In the genomic region with DNA sequence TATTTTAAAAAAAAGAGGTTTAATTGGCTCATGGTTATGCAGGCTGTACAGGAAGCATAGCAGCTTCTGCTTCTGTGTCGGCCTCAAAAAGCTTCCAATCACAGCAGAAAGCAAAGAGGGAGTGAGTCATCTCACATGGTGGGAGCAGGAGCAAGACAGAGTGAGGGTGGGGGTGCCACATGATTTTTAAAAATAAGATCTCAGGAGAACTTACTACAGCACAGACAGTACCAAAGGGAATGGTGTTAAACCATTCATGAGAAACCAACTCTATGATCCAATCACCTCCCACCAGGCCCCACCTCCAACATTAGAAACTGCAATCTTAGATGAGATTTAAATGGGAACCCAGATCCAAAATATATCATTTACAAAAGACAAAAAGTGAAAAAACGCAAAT, we compare ENCODE assay signal across 29 cellular contexts.
"Had no signal": no experiment of that assay in that cellular context is flagged by ENCODE, and none has a peak within 500 bp of the region (broad histone marks: within the 10 kb centered on the region; RNA-seq: fewer than 3 reads in every experiment).

No MANE protein-coding gene starts in this region.

- H3K4me3 Mint-ChIP-seq: activated B cell treated with CpG ODN at 0.5 μM for 24 hours; activated CD4-positive, alpha-beta memory T cell treated with anti-CD3 and anti-CD28 coated beads, Interleukin-2, amount 10 ng/mL, durations not matched to agents 7 days and 5 days; activated naive CD4-positive, alpha-beta T cell treated with anti-CD3 and anti-CD28 coated beads, Interleukin-2, amount 50 U/mL, for 24 hours; brain; T-cell had no signal

- H3K9me3 Mint-ChIP-seq: activated naive CD4-positive, alpha-beta T cell treated with anti-CD3 and anti-CD28 coated beads, Interleukin-2, amount 50 U/mL, for 24 hours had no signal

- H3K27me3 Mint-ChIP-seq: activated B cell treated with CpG ODN at 0.5 μM for 24 hours; activated CD4-positive, alpha-beta memory T cell treated with anti-CD3 and anti-CD28 coated beads, Interleukin-2, amount 10 ng/mL, durations not matched to agents 7 days and 5 days; activated naive CD4-positive, alpha-beta T cell treated with anti-CD3 and anti-CD28 coated beads, Interleukin-2, amount 50 U/mL, for 24 hours; brain; T-cell had no signal

- H3K27ac Mint-ChIP-seq: activated B cell treated with CpG ODN at 0.5 μM for 24 hours; activated CD4-positive, alpha-beta memory T cell treated with anti-CD3 and anti-CD28 coated beads, Interleukin-2, amount 10 ng/mL, durations not matched to agents 7 days and 5 days; activated naive CD4-positive, alpha-beta T cell treated with anti-CD3 and anti-CD28 coated beads, Interleukin-2, amount 50 U/mL, for 24 hours; brain; T-cell had no signal

- DNase-seq: activated B cell treated with CpG ODN at 0.5 μM for 24 hours; activated CD4-positive, alpha-beta memory T cell treated with anti-CD3 and anti-CD28 coated beads, Interleukin-2, amount 10 ng/mL, durations not matched to agents 7 days and 5 days; activated CD4-positive, alpha-beta T cell treated with anti-CD3 and anti-CD28 coated beads, Interleukin-2, amount 50 U/mL, for 1 hour; activated T-cell treated with anti-CD3 and anti-CD28 coated beads for 4 hours; aorta; cerebellar nuclear complex; Kasumi-1; NCI-H1092; NCI-H1417 treated with DMSO at 0.1 percent for 48 hours; NCI-H1694; NCI-H2029; NCI-H2107; NCI-H2171 treated with DMSO at 0.1 percent for 48 hours; NCI-H226; NCI-H526 treated with DMSO at 0.1 percent for 48 hours; NCI-H82; NK-92 treated with Interleukin-12 subunit alpha and Interleukin-12 subunit beta, amount 100 ng/mL, for 24 hours; OCI-M1; RPMI8226; T-cell; T-helper 2 cell; T1000 had no signal

- H3K4me3 ChIP-seq: cardiac muscle cell, K562, SK-N-MC had no signal

- ATAC-seq: K562, Panc1, Right ventricle myocardium inferior, T-cell had no signal

- H3K4me1 Mint-ChIP-seq: activated CD4-positive, alpha-beta memory T cell treated with anti-CD3 and anti-CD28 coated beads, Interleukin-2, amount 10 ng/mL, durations not matched to agents 7 days and 5 days; brain had no signal
